In the genomic region with DNA sequence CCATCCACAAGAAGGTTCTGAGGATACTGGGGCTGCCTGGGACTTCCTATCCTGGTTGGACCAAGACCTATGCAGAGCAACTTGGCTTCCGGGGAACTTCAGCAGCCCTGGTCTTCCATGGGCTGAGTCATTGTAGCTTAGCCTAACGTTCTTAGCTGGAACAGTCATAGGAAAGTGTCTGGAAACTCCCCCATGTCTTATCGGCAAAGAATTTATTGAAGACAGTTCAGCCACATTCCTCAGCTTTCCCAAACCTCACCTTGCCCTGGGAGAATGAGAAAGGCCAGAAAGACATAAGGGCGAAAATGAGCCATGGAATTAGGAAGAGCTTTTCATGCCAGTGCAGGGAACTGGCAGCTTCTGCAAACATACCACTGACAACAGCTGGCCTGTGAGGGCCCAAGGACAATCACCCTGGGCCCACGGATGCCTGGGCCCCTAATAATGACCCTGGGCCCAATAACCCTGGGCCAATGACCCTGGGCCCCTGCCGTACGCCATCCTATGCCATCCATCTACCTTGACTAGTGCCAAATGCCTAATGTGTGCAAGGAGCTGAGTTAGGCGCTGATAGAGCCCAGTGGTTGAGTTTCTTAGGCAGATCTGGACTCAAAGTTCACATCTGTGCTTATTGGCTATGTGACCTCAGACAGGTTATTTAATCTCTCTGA, we compare ENCODE assay signal across 13 cellular contexts.
DNase-seq lines count a peak whose midpoint lies in the region; ATAC-seq and TF ChIP-seq lines count a peak whose summit lies in the region.
"Had no signal": no experiment of that assay in that cellular context is flagged by ENCODE, and none has a peak within 500 bp of the region (broad histone marks: within the 10 kb centered on the region; RNA-seq: fewer than 3 reads in every experiment).

No MANE protein-coding gene starts in this region.

- BruUV-seq in PC-3 (replicated peaks; lab: Mats Ljungman, UMichigan) = no TSS peak

- POLR2A ChIA-PET in BJ (lab: Charles Lee) = interaction anchor here (0.6 kb wide), 1 partner anchor 206 kb away, joined by 3 read pairs; no protein-coding TSS in a partner anchor
- POLR2A ChIA-PET in PC-3 (lab: Charles Lee; ENCODE audit: unreplicated experiment) = interaction anchor here (0.6 to 2.4 kb wide), 4 partner anchors 114 to 262 kb away, joined by 3 to 10 read pairs (median 4); a partner anchor contains a TSS

- peaks cover 40% of the 10 kb centered on the region for H3K4me1 ChIP-seq in PC-3 (ENCODE audit: insufficient read depth, low read length)
- H3K4me1 ChIP-seq: testis had no signal

- no peaks in the 10 kb centered on the region for H3K9me3 ChIP-seq in PC-3 (ENCODE audit: low read length)
- H3K9me3 ChIP-seq: testis had no signal

- no peaks in the 10 kb centered on the region for H3K79me2 ChIP-seq in PC-3 (ENCODE audit: low read length)

- ATAC-seq in PC-3 (peak; percentile 96), GM19351 (IDR thresholded peaks at IDR 0.05; ENCODE audit: unreplicated experiment) (no peak)
- ATAC-seq: activated CD8-positive, alpha-beta T cell treated with anti-CD3 and anti-CD28 coated beads, Interleukin-2, amount 10 ng/mL, durations not matched to agents 7 days and 5 days had no signal

- intact Hi-C loops in PC-3 (cut with micrococcal nuclease) = loop anchor here (5.0 kb wide), 1 partner anchor 57 kb away; no protein-coding TSS in a partner anchor

- H4K20me1 ChIP-seq in PC-3 (ENCODE audit: low read length) = no peaks in the 10 kb centered on the region

- TF ChIP-seq CTCF in BJ (IDR thresholded peaks at IDR 0.05; ENCODE audit: insufficient read depth, low read depth, low read length) (no peak), PC-3 (conservative IDR thresholded peaks at IDR 0.05; ENCODE audit: low read depth, low read length) (no peak)

- H3K4me2 ChIP-seq in PC-3 (ENCODE audit: low read length) = peak overlapping the region; percentile 59

- DNase-seq in BJ (ENCODE audit: low read depth) (peak; percentile 90), PC-3 (peak; percentile 96), epithelial cell of prostate (ENCODE audit: low read depth, low spot score) (peak; percentile 98), non-pigmented ciliary epithelial cell (ENCODE audit: low read depth) (peak; percentile 95), NCI-H187 treated with DMSO at 0.1 percent for 48 hours (lab: John Stamatoyannopoulos, UW) (no peak), CD1c-positive myeloid dendritic cell (ENCODE audit: extremely low spot score) (no peak)
- DNase-seq in NK-92 treated with Interleukin-12 subunit alpha and Interleukin-12 subunit beta, amount 100 ng/mL, for 24 hours (lab: John Stamatoyannopoulos, UW) = no peak
- DNase-seq: activated CD8-positive, alpha-beta T cell treated with anti-CD3 and anti-CD28 coated beads, Interleukin-2, amount 10 ng/mL, durations not matched to agents 7 days and 5 days; caudate nucleus; immature natural killer cell; NCI-H1417; testis had no signal

- peak overlapping the region; percentile 40 for H3K9ac ChIP-seq in PC-3 (ENCODE audit: low read length)

- CTCF ChIA-PET in BJ (lab: Yijun Ruan, JAX) (interaction anchor here (0.7 to 5.8 kb wide), 8 partner anchors 10 to 196 kb away, joined by 3 to 74 read pairs (median 4); a partner anchor contains a TSS), PC-3 (lab: Charles Lee) (interaction anchor here (0.6 kb wide), 1 partner anchor 116 kb away, joined by 3 read pairs; no protein-coding TSS in a partner anchor)

- peaks cover 5% of the 10 kb centered on the region for H3F3A ChIP-seq in PC-3 (ENCODE audit: low read length, unreplicated experiment)

- no peaks in the 10 kb centered on the region for H3K36me3 ChIP-seq in BJ (ENCODE audit: control insufficient read depth, insufficient read depth, low read length)
- no peaks in the 10 kb centered on the region for H3K36me3 ChIP-seq in PC-3 (ENCODE audit: low read depth, low read length)

- H3K27me3 ChIP-seq in BJ (ENCODE audit: control insufficient read depth, insufficient read depth, low read length) (no peaks in the 10 kb centered on the region), PC-3 (ENCODE audit: low read length) (no peaks in the 10 kb centered on the region)
- H3K27me3 ChIP-seq: testis had no signal

- 0 out of 2 replicates have a peak overlapping the region, but pooled peaks have one; percentile 20 for H2AFZ ChIP-seq in PC-3 (ENCODE audit: low read length)

- H3K27ac ChIP-seq in PC-3 (ENCODE audit: low read length) = peak overlapping the region; percentile 90
- peak overlapping the region; percentile 97 for H3K27ac ChIP-seq in epithelial cell of prostate
- H3K27ac ChIP-seq: testis had no signal

- H3K9me2 ChIP-seq in PC-3 (replicated peaks; ENCODE audit: low read length) = no peaks in the 10 kb centered on the region

- H3K4me3 ChIP-seq in BJ (ENCODE audit: low read depth, low read length) (no peak overlapping the region), PC-3 (ENCODE audit: low read length) (no peak overlapping the region)
- H3K4me3 ChIP-seq: testis had no signal

Comparison
In these comparisons a context has a peak if more than half of its experiments do, and no peak if none do; other contexts are left out.
1. DNase-seq: peak in BJ (single experiment), PC-3 (single experiment), epithelial cell of prostate (single experiment) and non-pigmented ciliary epithelial cell (single experiment); none in NCI-H187 treated with DMSO at 0.1 percent for 48 hours (single experiment), CD1c-positive myeloid dendritic cell (single experiment) and NK-92 treated with Interleukin-12 subunit alpha and Interleukin-12 subunit beta, amount 100 ng/mL, for 24 hours (single experiment).